12 cellular contexts compared by ENCODE assay signal in the genomic region with DNA sequence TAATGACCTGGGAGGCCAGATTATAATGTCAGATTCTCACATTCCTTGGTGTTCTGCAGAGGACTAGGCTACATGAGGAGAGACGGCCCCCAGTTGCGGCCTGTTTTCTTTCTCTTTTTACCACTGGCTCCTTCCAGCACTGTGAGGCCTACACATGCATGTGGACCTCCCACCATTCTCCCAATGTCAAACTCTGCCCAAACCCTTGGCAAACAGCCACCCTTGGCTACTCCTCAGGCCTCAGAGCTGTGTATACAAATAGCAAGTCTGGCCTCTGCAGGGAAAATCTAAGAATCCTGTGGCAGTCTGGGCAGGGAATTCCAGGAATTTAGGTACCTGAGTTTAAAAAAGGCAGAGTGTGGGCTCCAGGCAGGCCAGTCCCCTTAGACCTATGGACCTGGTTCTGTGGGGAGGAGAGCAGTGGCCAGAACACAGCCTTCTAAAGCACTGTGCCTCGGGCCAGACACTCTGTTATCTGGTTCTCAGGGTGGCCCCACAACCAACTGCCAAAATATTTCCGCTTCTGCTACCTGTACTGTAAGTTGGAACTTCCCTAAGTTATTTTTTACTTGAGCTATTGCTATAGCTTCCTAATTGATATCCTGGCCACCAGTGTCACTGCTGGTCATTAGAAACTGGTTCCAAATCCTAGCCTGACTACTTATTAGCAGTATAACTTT. TPM values are rescaled to one million over a fixed set of nuclear protein-coding genes. Genes with fewer than 3 reads are reported as not detected.
DNase-seq lines count a peak whose midpoint lies in the region; ATAC-seq and TF ChIP-seq lines count a peak whose summit lies in the region.
"Had no signal": no experiment of that assay in that cellular context is flagged by ENCODE, and none has a peak within 500 bp of the region (broad histone marks: within the 10 kb centered on the region; RNA-seq: fewer than 3 reads in every experiment).

No MANE protein-coding gene starts in this region.

- no peak overlapping the region for H3K27ac Mint-ChIP-seq in endodermal cell
- H3K27ac Mint-ChIP-seq: activated naive CD8-positive, alpha-beta T cell treated with anti-CD3 and anti-CD28 coated beads, Interleukin-2, amount 50 U/mL, for 24 hours had no signal

- TF ChIP-seq CTCF in AG10803 (conservative IDR thresholded peaks at IDR 0.05; ENCODE audit: low read length): no peak
- TF ChIP-seq CTCF in endodermal cell (conservative IDR thresholded peaks at IDR 0.05): no peak
- no peak for TF ChIP-seq CTCF in psoas muscle (IDR thresholded peaks at IDR 0.05)

- peaks cover 2% of the 10 kb centered on the region for H3K27me3 Mint-ChIP-seq in endodermal cell (ENCODE audit: insufficient read depth)

- H3K27me3 ChIP-seq in MG63 (no peaks in the 10 kb centered on the region), endodermal cell (ENCODE audit: control insufficient read depth, insufficient read depth, low read length, poor library complexity, severe bottlenecking) (no peaks in the 10 kb centered on the region), psoas muscle (ENCODE audit: insufficient read depth in 3 of 3, low read length in 2 of 3) (peaks cover 0 to 3% (median 0%) of the 10 kb centered on the region in 3 donors)

- peaks cover 6% of the 10 kb centered on the region for H3K4me1 ChIP-seq in endodermal cell (ENCODE audit: control insufficient read depth, insufficient read depth, low read length)
- no peaks in the 10 kb centered on the region for H3K4me1 ChIP-seq in psoas muscle

- 93 to 94% methylated on average over 3 to 4 of the region's 4 CpGs for WGBS in endodermal cell (ENCODE audit: insufficient coverage in 1 of 2, insufficient read length in 1 of 2), 2 experiments
- 71 to 73% (median 73%) methylated on average over 4 of the region's 4 CpGs for WGBS in psoas muscle, 3 donors

- H3K27ac ChIP-seq in endodermal cell (ENCODE audit: low read depth, low read length) (no peak overlapping the region), psoas muscle (no peak overlapping the region)

- no peaks in the 10 kb centered on the region for H3K36me3 Mint-ChIP-seq in endodermal cell (ENCODE audit: low read depth)

- H3K9me3 ChIP-seq in MG63 (no peaks in the 10 kb centered on the region), endodermal cell (ENCODE audit: control insufficient read depth, low read length) (no peaks in the 10 kb centered on the region), psoas muscle (no peaks in the 10 kb centered on the region)

- H3K9me3 Mint-ChIP-seq in endodermal cell: no peaks in the 10 kb centered on the region
- H3K9me3 Mint-ChIP-seq: activated naive CD8-positive, alpha-beta T cell treated with anti-CD3 and anti-CD28 coated beads, Interleukin-2, amount 50 U/mL, for 24 hours had no signal

- H3K36me3 ChIP-seq in MG63 (no peaks in the 10 kb centered on the region), endodermal cell (ENCODE audit: control insufficient read depth, insufficient read depth, low read length) (no peaks in the 10 kb centered on the region), psoas muscle (ENCODE audit: insufficient read depth in 1 of 2, low read depth in 1 of 2) (no peaks in the 10 kb centered on the region)

- H3K4me3 ChIP-seq in AG10803 (ENCODE audit: low read length): no peak overlapping the region
- H3K4me3 ChIP-seq in MG63: no peak overlapping the region
- H3K4me3 ChIP-seq in endodermal cell (ENCODE audit: low read length): no peak overlapping the region
- H3K4me3 ChIP-seq in psoas muscle: no peak overlapping the region

- intact Hi-C loops in psoas muscle (cut with DNase I): no loop called here

- H3K4me1 Mint-ChIP-seq in endodermal cell: peaks cover 5% of the 10 kb centered on the region

- no peak overlapping the region for H3K9ac ChIP-seq in endodermal cell (ENCODE audit: extremely low read depth, low read length, poor library complexity, severe bottlenecking)

- ATAC-seq in HG03139 (IDR thresholded peaks at IDR 0.05; ENCODE audit: unreplicated experiment): no peak
- no peak for ATAC-seq in psoas muscle
- ATAC-seq: activated naive CD8-positive, alpha-beta T cell treated with anti-CD3 and anti-CD28 coated beads, Interleukin-2, amount 50 U/mL, for 24 hours had no signal

- H3K4me3 Mint-ChIP-seq in endodermal cell: no peak overlapping the region
- H3K4me3 Mint-ChIP-seq: activated naive CD8-positive, alpha-beta T cell treated with anti-CD3 and anti-CD28 coated beads, Interleukin-2, amount 50 U/mL, for 24 hours had no signal

- peak; percentile 25 for DNase-seq in AG10803 (ENCODE audit: low read depth)
- DNase-seq in MG63: peak; percentile 58
- peak; percentile 63 for DNase-seq in endodermal cell
- peak; percentile 44 for DNase-seq in mucosa of gallbladder (ENCODE audit: low spot score)
- no peak for DNase-seq in NCI-H69 (lab: John Stamatoyannopoulos, UW)
- DNase-seq in T-helper 1 cell: no peak
- no peak for DNase-seq in psoas muscle
- DNase-seq: activated CD4-positive, CD25-positive, alpha-beta regulatory T cell treated with anti-CD3 and anti-CD28 coated beads, Interleukin-2, amount 50 U/mL, for 72 hours; activated naive CD8-positive, alpha-beta T cell treated with anti-CD3 and anti-CD28 coated beads, Interleukin-2, amount 50 U/mL, for 24 hours; activated T-cell treated with anti-CD3 and anti-CD28 coated beads for 4 hours; DMS53 had no signal

RNA-seq across cellular contexts. Expression of gene NEDD1, which starts 19.9 kb away (rescaled TPM):
- 32.2 and 118 TPM in 2 replicates for total RNA-seq in MG63 (2014; rRNA removed; shearing (Covaris generic); ENCODE audit: low replicate concordance)
- total RNA-seq in endodermal cell (10 to 100 TPM; 34.6 to 42.1 TPM), mucosa of gallbladder (13.0 TPM), psoas muscle (10 to 100 TPM; 12.9 to 20.4 (median 14.9) TPM)
- polyA plus RNA-seq in endodermal cell (2013, experiment 1 of 2): 41.2 TPM
- polyA plus RNA-seq in endodermal cell (2013, experiment 2 of 2): 42.8 TPM
- polyA plus RNA-seq in psoas muscle: 10 to 100 TPM in 1 of 3 donors, 1 to 10 TPM in 2; 7.4 to 27.4 (median 8.3) TPM

Comparison
In these comparisons a context has a peak if more than half of its experiments do, and no peak if none do; other contexts are left out.
1. DNase-seq: peak in AG10803 (single experiment), MG63 (single experiment), endodermal cell (single experiment) and mucosa of gallbladder (single experiment); none in NCI-H69 (single experiment), T-helper 1 cell (0 of 5) and psoas muscle (0 of 2).